Comparison of ENCODE assay signal across 16 cellular contexts in genomic region chr17:63366238-63366561, GRCh38.
"Had no signal": no experiment of that assay in that cellular context is flagged by ENCODE, and none has a peak within 500 bp of the region (broad histone marks: within the 10 kb centered on the region; RNA-seq: fewer than 3 reads in every experiment).

No MANE protein-coding gene starts in this region.

- H3K9ac ChIP-seq: parathyroid adenoma had no signal

- H3K4me3 ChIP-seq: dorsolateral prefrontal cortex, heart left ventricle, psoas muscle, skin epidermis had no signal

- H3K9me3 ChIP-seq: heart left ventricle, psoas muscle had no signal

- H3K9me3 Mint-ChIP-seq: mesothelial cell of epicardium; natural killer cell treated with Interleukin-12 subunit alpha and Interleukin-12 subunit beta and Interleukin-15 and Interleukin-18, amount 100 ng/mL, for 72 hours had no signal

- H3K27me3 ChIP-seq: dorsolateral prefrontal cortex, heart left ventricle had no signal

- DNase-seq: cortex of kidney; dorsolateral prefrontal cortex; effector CD8-positive, alpha-beta T cell; foreskin melanocyte; heart left ventricle; hippocampal formation; left colon; mammary epithelial cell; psoas muscle; stimulated activated CD4-positive, alpha-beta T cell treated with anti-CD3 and anti-CD28 coated beads, Interleukin-2, amount 100 ng/mL, for 48 hours; stimulated activated naive CD4-positive, alpha-beta T cell treated with Interleukin-2 at 50 U/mL for 16 hours had no signal

- H2AFZ ChIP-seq: parathyroid adenoma had no signal

- H3K36me3 Mint-ChIP-seq: natural killer cell treated with Interleukin-12 subunit alpha and Interleukin-12 subunit beta and Interleukin-15 and Interleukin-18, amount 100 ng/mL, for 72 hours had no signal

- H3K27me3 Mint-ChIP-seq: natural killer cell treated with Interleukin-12 subunit alpha and Interleukin-12 subunit beta and Interleukin-15 and Interleukin-18, amount 100 ng/mL, for 72 hours had no signal

- H3K27ac Mint-ChIP-seq: natural killer cell treated with Interleukin-12 subunit alpha and Interleukin-12 subunit beta and Interleukin-15 and Interleukin-18, amount 100 ng/mL, for 72 hours had no signal

- H3K4me3 Mint-ChIP-seq: mesothelial cell of epicardium; natural killer cell treated with Interleukin-12 subunit alpha and Interleukin-12 subunit beta and Interleukin-15 and Interleukin-18, amount 100 ng/mL, for 72 hours had no signal

- H3K4me1 ChIP-seq: parathyroid adenoma, psoas muscle had no signal

- H3K27ac ChIP-seq: parathyroid adenoma, psoas muscle, skin epidermis had no signal

- ATAC-seq: heart left ventricle; left colon; natural killer cell treated with Interleukin-12 subunit alpha and Interleukin-12 subunit beta and Interleukin-15 and Interleukin-18, amount 100 ng/mL, for 72 hours; psoas muscle; sciatic nerve had no signal
